Comparison of ENCODE assay signal across 1 cellular context in the genomic region with DNA sequence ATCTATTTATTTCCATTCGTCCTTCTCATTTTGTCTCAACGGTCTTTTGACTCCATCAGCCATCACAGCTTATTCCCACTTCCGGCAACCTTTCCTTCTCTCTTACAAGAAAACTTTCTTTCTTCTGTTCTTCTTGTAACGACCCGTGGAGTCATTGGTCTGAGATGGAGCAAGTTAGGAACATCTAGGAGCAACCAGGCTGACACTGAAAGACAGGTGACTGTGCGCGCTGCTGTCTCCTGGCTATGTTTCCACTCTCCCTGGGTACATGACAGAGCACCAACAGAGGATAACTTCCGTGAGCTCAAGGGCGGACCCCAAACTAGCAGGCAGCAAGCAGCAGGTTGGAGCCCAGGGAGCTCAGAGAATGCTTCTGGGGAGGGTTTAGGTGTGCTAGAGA.
TF ChIP-seq lines count a peak whose summit lies in the region.

No MANE protein-coding gene starts in this region.

TF ChIP-seq in SK-N-SH treated with all-trans-retinoic acid at 6 μM for 48 hours, 23 proteins besides CTCF, POLR2A, EP300 and RAD21 (continued from another document):
- no peak for TF ChIP-seq TOX (CRISPR knock-in tag; IDR thresholded peaks at IDR 0.05; ENCODE audit: borderline replicate concordance)
- TF ChIP-seq PPARA (CRISPR knock-in tag; IDR thresholded peaks at IDR 0.05; ENCODE audit: borderline replicate concordance), result no peak
- no peak for TF ChIP-seq TCF4 (CRISPR knock-in tag; IDR thresholded peaks at IDR 0.05; ENCODE audit: borderline replicate concordance)
- no peak for TF ChIP-seq ESRRG (CRISPR knock-in tag; IDR thresholded peaks at IDR 0.05)
